In the genomic region with DNA sequence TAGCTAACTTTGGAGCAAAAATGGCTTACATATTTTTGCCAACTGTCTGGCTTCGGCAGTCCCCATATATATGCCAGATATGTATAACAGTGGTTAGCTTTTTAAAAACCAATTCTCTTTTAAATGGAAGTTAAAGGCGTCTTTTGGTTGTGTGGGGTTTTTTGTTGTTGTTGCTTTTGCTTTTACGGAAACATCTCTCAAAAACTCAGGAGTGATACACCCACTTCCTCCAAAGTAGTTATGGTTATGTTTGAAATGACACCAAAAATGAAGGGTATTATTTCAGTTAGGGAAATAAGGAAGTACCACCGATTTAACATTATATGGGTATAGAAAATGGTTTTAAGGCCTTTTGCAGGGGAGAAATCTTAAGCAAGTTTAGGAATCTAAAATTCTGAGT, we compare ENCODE assay signal across 10 cellular contexts. TPM values are rescaled to one million over a fixed set of nuclear protein-coding genes. Genes with fewer than 3 reads are reported as not detected.
DNase-seq lines count a peak whose midpoint lies in the region; ATAC-seq, FAIRE-seq and TF ChIP-seq lines count a peak whose summit lies in the region.
"Had no signal": no experiment of that assay in that cellular context is flagged by ENCODE, and none has a peak within 500 bp of the region (broad histone marks: within the 10 kb centered on the region; RNA-seq: fewer than 3 reads in every experiment).

No MANE protein-coding gene starts in this region.

- CTCF ChIA-PET in activated CD4-positive, alpha-beta memory T cell treated with anti-CD3 and anti-CD28 coated beads, Interleukin-2, amount 10 ng/mL, durations not matched to agents 7 days and 5 days (lab: Charles Lee), result no interaction called here

- POLR2A ChIA-PET in activated CD4-positive, alpha-beta memory T cell treated with anti-CD3 and anti-CD28 coated beads, Interleukin-2, amount 10 ng/mL, durations not matched to agents 7 days and 5 days (lab: Charles Lee), result interaction anchor here (0.9 to 2.0 kb wide), 5 partner anchors 8 to 107 kb away, joined by 3 to 9 read pairs (median 5); no protein-coding TSS in a partner anchor

- H4K20me1 ChIP-seq in keratinocyte (ENCODE audit: control insufficient read depth, extremely low read depth, insufficient read depth, low read length), result no peaks in the 10 kb centered on the region

- peak overlapping the region; percentile 100 for H3K4me2 ChIP-seq in keratinocyte (ENCODE audit: control insufficient read depth, extremely low read depth, insufficient read depth, low read depth, low read length)

- TF ChIP-seq EP300 in tibial nerve (IDR thresholded peaks at IDR 0.05), result no peak

- no peak for FAIRE-seq in keratinocyte (lab: Jason Lieb, UNC)

- H3K27me3 ChIP-seq in keratinocyte (ENCODE audit: control insufficient read depth, extremely low read depth, insufficient read depth, low read length), result no peaks in the 10 kb centered on the region
- no peaks in the 10 kb centered on the region for H3K27me3 ChIP-seq in tibial nerve
- H3K27me3 ChIP-seq: ovary had no signal

- WGBS in tibial nerve, 2 donors, result 30 to 43% methylated on average over 4 of the region's 4 CpGs

- H3K36me3 Mint-ChIP-seq in activated naive CD4-positive, alpha-beta T cell treated with anti-CD3 and anti-CD28 coated beads, Interleukin-2, amount 50 U/mL, for 24 hours, result peaks cover 9% of the 10 kb centered on the region
- H3K36me3 Mint-ChIP-seq in activated CD4-positive, alpha-beta memory T cell treated with anti-CD3 and anti-CD28 coated beads, Interleukin-2, amount 10 ng/mL, durations not matched to agents 7 days and 5 days (ENCODE audit: low read depth), result peaks cover 63% of the 10 kb centered on the region

- H3K36me3 ChIP-seq in keratinocyte (ENCODE audit: control insufficient read depth in 2 of 2, extremely low read depth in 1 of 2, insufficient read depth in 2 of 2, low read length in 2 of 2), result peaks cover 4 to 12% of the 10 kb centered on the region in 2 experiments
- peaks cover 0 to 20% (median 4%) of the 10 kb centered on the region in 3 donors for H3K36me3 ChIP-seq in tibial nerve
- H3K36me3 ChIP-seq: ovary had no signal

- dilution Hi-C loops in keratinocyte (cut with MboI; ENCODE audit: extremely low pct_ligation_motif_present, low sequenced_read_pairs), result no loop called here

- no peak for TF ChIP-seq POLR2A in tibial nerve (IDR thresholded peaks at IDR 0.05)

- H3K9me3 ChIP-seq in keratinocyte (ENCODE audit: control insufficient read depth, low read depth, low read length) (no peaks in the 10 kb centered on the region), tibial nerve (no peaks in the 10 kb centered on the region)
- H3K9me3 ChIP-seq: ovary had no signal

- peaks cover 65% of the 10 kb centered on the region for H3K79me2 ChIP-seq in keratinocyte (ENCODE audit: control insufficient read depth, insufficient read depth, low read length)

- no peak for ATAC-seq in HG03095 (IDR thresholded peaks at IDR 0.05; ENCODE audit: unreplicated experiment)

- no peak overlapping the region for H3K9ac ChIP-seq in keratinocyte (ENCODE audit: control insufficient read depth, extremely low read depth, insufficient read depth, low read length)

- H3K27me3 Mint-ChIP-seq in activated naive CD4-positive, alpha-beta T cell treated with anti-CD3 and anti-CD28 coated beads, Interleukin-2, amount 50 U/mL, for 24 hours, result no peaks in the 10 kb centered on the region
- no peaks in the 10 kb centered on the region for H3K27me3 Mint-ChIP-seq in activated CD4-positive, alpha-beta memory T cell treated with anti-CD3 and anti-CD28 coated beads, Interleukin-2, amount 10 ng/mL, durations not matched to agents 7 days and 5 days

- H2AFZ ChIP-seq in keratinocyte (ENCODE audit: control insufficient read depth, low read length), result no peak overlapping the region

- H3K4me1 Mint-ChIP-seq in activated naive CD4-positive, alpha-beta T cell treated with anti-CD3 and anti-CD28 coated beads, Interleukin-2, amount 50 U/mL, for 24 hours, result peaks cover 61% of the 10 kb centered on the region
- peaks cover 52% of the 10 kb centered on the region for H3K4me1 Mint-ChIP-seq in activated CD4-positive, alpha-beta memory T cell treated with anti-CD3 and anti-CD28 coated beads, Interleukin-2, amount 10 ng/mL, durations not matched to agents 7 days and 5 days

- peak overlapping the region; percentile 93 for H3K4me3 Mint-ChIP-seq in activated naive CD4-positive, alpha-beta T cell treated with anti-CD3 and anti-CD28 coated beads, Interleukin-2, amount 50 U/mL, for 24 hours
- H3K4me3 Mint-ChIP-seq in activated CD4-positive, alpha-beta memory T cell treated with anti-CD3 and anti-CD28 coated beads, Interleukin-2, amount 10 ng/mL, durations not matched to agents 7 days and 5 days, result peak overlapping the region; percentile 89

- no peak for DNase-seq in activated naive CD4-positive, alpha-beta T cell (lab: John Stamatoyannopoulos, UW)
- DNase-seq in activated CD4-positive, alpha-beta memory T cell treated with anti-CD3 and anti-CD28 coated beads, Interleukin-2, amount 10 ng/mL, durations not matched to agents 7 days and 5 days, result no peak
- DNase-seq in keratinocyte (ENCODE audit: low read depth, low spot score) (no peak), tibial nerve (ENCODE audit: low spot score in 2 of 2) (no peak), mesenteric fat pad (ENCODE audit: low spot score) (no peak), NCI-H1930 (lab: John Stamatoyannopoulos, UW) (no peak)
- DNase-seq: NCI-H82 had no signal

- TF ChIP-seq CTCF in keratinocyte (optimal IDR thresholded peaks at IDR 0.05 in 1 of 3, IDR thresholded peaks at IDR 0.05 in 1 of 3, conservative IDR thresholded peaks at IDR 0.05 in 1 of 3; ENCODE audit: extremely low read depth in 1 of 3, insufficient read depth in 2 of 3, low read length in 3 of 3) (no peak), tibial nerve (IDR thresholded peaks at IDR 0.05) (no peak)

- H3K4me3 ChIP-seq in keratinocyte (ENCODE audit: control insufficient read depth in 2 of 3, extremely low read depth in 1 of 3, insufficient read depth in 2 of 3, low read depth in 1 of 3, low read length in 3 of 3) (no peak overlapping the region), tibial nerve (peak overlapping the region in 3 of 4 donors; percentile 72 to 90 (median 74))

- peaks cover 19% of the 10 kb centered on the region for H3K4me1 ChIP-seq in keratinocyte (ENCODE audit: control insufficient read depth, extremely low read depth, insufficient read depth, low read length)
- H3K4me1 ChIP-seq in tibial nerve, result peaks cover 0 to 60% (median 30%) of the 10 kb centered on the region in 4 donors

- H3K27ac Mint-ChIP-seq in activated naive CD4-positive, alpha-beta T cell treated with anti-CD3 and anti-CD28 coated beads, Interleukin-2, amount 50 U/mL, for 24 hours, result peak overlapping the region; percentile 66
- peak overlapping the region; percentile 100 for H3K27ac Mint-ChIP-seq in activated CD4-positive, alpha-beta memory T cell treated with anti-CD3 and anti-CD28 coated beads, Interleukin-2, amount 10 ng/mL, durations not matched to agents 7 days and 5 days

- H3K27ac ChIP-seq in keratinocyte (ENCODE audit: control insufficient read depth, insufficient read depth, low read length) (no peak overlapping the region), tibial nerve (peak overlapping the region in 3 of 4 donors; percentile 94 to 98 (median 96))
- H3K27ac ChIP-seq: ovary had no signal

- H3K9me3 Mint-ChIP-seq in activated naive CD4-positive, alpha-beta T cell treated with anti-CD3 and anti-CD28 coated beads, Interleukin-2, amount 50 U/mL, for 24 hours, result no peaks in the 10 kb centered on the region
- H3K9me3 Mint-ChIP-seq in activated CD4-positive, alpha-beta memory T cell treated with anti-CD3 and anti-CD28 coated beads, Interleukin-2, amount 10 ng/mL, durations not matched to agents 7 days and 5 days, result no peaks in the 10 kb centered on the region

- no peaks in the 10 kb centered on the region for H3K9me1 ChIP-seq in keratinocyte (ENCODE audit: control insufficient read depth, extremely low read depth, insufficient read depth, low read length)

RNA-seq across cellular contexts. Expression of gene CNOT8, which starts 2.3 kb away (rescaled TPM):
- total RNA-seq in activated CD4-positive, alpha-beta memory T cell treated with anti-CD3 and anti-CD28 coated beads, Interleukin-2, amount 10 ng/mL, durations not matched to agents 7 days and 5 days, result 10 to 100 TPM; 86.2 to 94.5 TPM
- 28.1 to 44.5 TPM (median 36.2 TPM) in 3 replicates for polyA plus RNA-seq in keratinocyte
- 68.1 TPM for polyA plus RNA-seq in keratinocyte (2011; ENCODE audit: low read depth)
- polyA plus RNA-seq in keratinocyte (2011; cell fraction: cytosol; rRNA removed), result 28.2 and 41.0 TPM in 2 replicates
- 50.6 and 55.1 TPM in 2 replicates for polyA plus RNA-seq in keratinocyte (2011; cell fraction: nucleus; rRNA removed)
- 21.1 and 33.8 TPM in 2 replicates for polyA plus RNA-seq in keratinocyte (2012; ENCODE audit: low replicate concordance)
- polyA minus RNA-seq in keratinocyte, result 18.1 to 47.2 TPM (median 34.2 TPM) in 3 replicates
- 21.7 TPM for polyA minus RNA-seq in keratinocyte (2011; cell fraction: cytosol; rRNA and poly(A)+ RNA removed)
- 14.1 and 31.1 TPM in 2 replicates for polyA minus RNA-seq in keratinocyte (2011; cell fraction: nucleus; rRNA and poly(A)+ RNA removed)
- total RNA-seq in tibial nerve, result 100 to 1,000 TPM in 2 of 4 donors, 10 to 100 TPM in 2; 83.9 to 136 (median 102) TPM
- total RNA-seq in mesenteric fat pad, result 45.0 TPM

RNA-seq across cellular contexts. Expression of gene FAXDC2, which starts 10.4 kb away (rescaled TPM):
- total RNA-seq in activated CD4-positive, alpha-beta memory T cell treated with anti-CD3 and anti-CD28 coated beads, Interleukin-2, amount 10 ng/mL, durations not matched to agents 7 days and 5 days, result not detected
- 4.6 to 11.0 TPM (median 7.1 TPM) in 3 replicates for polyA plus RNA-seq in keratinocyte
- polyA plus RNA-seq in keratinocyte (2011; ENCODE audit: low read depth), result 1.4 TPM
- polyA plus RNA-seq in keratinocyte (2011; cell fraction: cytosol; rRNA removed), result 9.2 and 9.8 TPM in 2 replicates
- polyA plus RNA-seq in keratinocyte (2011; cell fraction: nucleus; rRNA removed), result 8.5 and 13.6 TPM in 2 replicates
- polyA plus RNA-seq in keratinocyte (2012; ENCODE audit: low replicate concordance), result 7.2 and 7.5 TPM in 2 replicates
- 4.9 to 19.5 TPM (median 13.9 TPM) in 3 replicates for polyA minus RNA-seq in keratinocyte
- 18.8 TPM for polyA minus RNA-seq in keratinocyte (2011; cell fraction: cytosol; rRNA and poly(A)+ RNA removed)
- 4.3 and 8.5 TPM in 2 replicates for polyA minus RNA-seq in keratinocyte (2011; cell fraction: nucleus; rRNA and poly(A)+ RNA removed)
- total RNA-seq in tibial nerve (100 to 1,000 TPM in 1 of 4 donors, 10 to 100 TPM in 3; 57.6 to 154 (median 75.8) TPM), mesenteric fat pad (13.2 TPM)

Comparison
In these comparisons a context has a peak if more than half of its experiments do, and no peak if none do; other contexts are left out.
1. H3K4me3 ChIP-seq: peak in tibial nerve (3 of 4); none in keratinocyte (0 of 3).
2. RNA of gene FAXDC2, which starts 10.4 kb away (total RNA-seq): 57.6 to 154 TPM in tibial nerve and 13.2 TPM in mesenteric fat pad (single experiment); not detected in activated CD4-positive, alpha-beta memory T cell treated with anti-CD3 and anti-CD28 coated beads, Interleukin-2, amount 10 ng/mL, durations not matched to agents 7 days and 5 days; every median in the first group is over 10 times any median in the second.